In genomic region chr15:85692873-85693272, GRCh38 we compare ENCODE assay signal across 8 cellular contexts.
DNase-seq lines count a peak whose midpoint lies in the region; ATAC-seq and TF ChIP-seq lines count a peak whose summit lies in the region.

No MANE protein-coding gene starts in this region.

- peaks cover 40% of the 10 kb centered on the region for H3K36me3 Mint-ChIP-seq in activated T-helper 2 cell treated with anti-CD3 and anti-CD28 coated beads, Interferon-gamma antibody, Interleukin-2, Interleukin-4, amounts not matched to agents 10 μg/mL and 5 μg/mL and 100 μg/mL, durations not matched to agents 14 hours and 24 hours and 36 hours (ENCODE audit: low read depth)

- H3K27me3 Mint-ChIP-seq in activated T-helper 2 cell treated with anti-CD3 and anti-CD28 coated beads, Interferon-gamma antibody, Interleukin-2, Interleukin-4, amounts not matched to agents 10 μg/mL and 5 μg/mL and 100 μg/mL, durations not matched to agents 14 hours and 24 hours and 36 hours (ENCODE audit: low read depth), result no peaks in the 10 kb centered on the region

- peak overlapping the region; percentile 94 for H3K4me3 Mint-ChIP-seq in activated T-helper 2 cell treated with anti-CD3 and anti-CD28 coated beads, Interferon-gamma antibody, Interleukin-2, Interleukin-4, amounts not matched to agents 10 μg/mL and 5 μg/mL and 100 μg/mL, durations not matched to agents 14 hours and 24 hours and 36 hours (ENCODE audit: low read depth)

- H3K79me1 ChIP-seq in mesendoderm (ENCODE audit: low read length), result no peaks in the 10 kb centered on the region

- DNase-seq in stimulated activated CD4-positive, alpha-beta T cell treated with anti-CD3 and anti-CD28 coated beads, Interleukin-1b, Interleukin-23, amount 100 ng/mL, for 48 hours, result peak; percentile 32
- DNase-seq in stimulated activated CD4-positive, alpha-beta T cell treated with anti-CD3 and anti-CD28 coated beads, Interleukin-12 subunit alpha, Interleukin-12 subunit beta, amount 100 ng/mL, for 4 hours, result no peak
- no peak for DNase-seq in activated T-helper 2 cell treated with anti-CD3 and anti-CD28 coated beads, Interferon-gamma antibody, Interleukin-2, Interleukin-4, amounts not matched to agents 10 μg/mL and 5 μg/mL and 100 μg/mL, durations not matched to agents 14 hours and 24 hours and 36 hours (ENCODE audit: low spot score)
- no peak for DNase-seq in thoracic aorta (ENCODE audit: low spot score)
- DNase-seq in mesendoderm, result no peak
- DNase-seq in NCI-H446 treated with DMSO at 0.1 percent for 48 hours (lab: John Stamatoyannopoulos, UW), result no peak
- DNase-seq in NCI-H1694 (lab: John Stamatoyannopoulos, UW), result no peak

- H3K4me1 Mint-ChIP-seq in activated T-helper 2 cell treated with anti-CD3 and anti-CD28 coated beads, Interferon-gamma antibody, Interleukin-2, Interleukin-4, amounts not matched to agents 10 μg/mL and 5 μg/mL and 100 μg/mL, durations not matched to agents 14 hours and 24 hours and 36 hours (ENCODE audit: low read depth), result peaks cover 58% of the 10 kb centered on the region

- H2BK5ac ChIP-seq in mesendoderm (ENCODE audit: low read length), result no peak overlapping the region

- intact Hi-C loops in activated T-helper 2 cell treated with anti-CD3 and anti-CD28 coated beads, Interferon-gamma antibody, Interleukin-2, Interleukin-4, amounts not matched to agents 10 μg/mL and 5 μg/mL and 100 μg/mL, durations not matched to agents 14 hours and 24 hours and 36 hours (cut with micrococcal nuclease), result no loop called here

- no peak for TF ChIP-seq CTCF in thoracic aorta (IDR thresholded peaks at IDR 0.05)

- H3K27me3 ChIP-seq in thoracic aorta (replicated peaks; ENCODE audit: insufficient read depth), result no peaks in the 10 kb centered on the region
- H3K27me3 ChIP-seq in mesendoderm (ENCODE audit: insufficient read depth, low read length, poor library complexity), result no peaks in the 10 kb centered on the region

- no peak overlapping the region for H2BK120ac ChIP-seq in mesendoderm (ENCODE audit: low read depth, low read length)

- H3K4me2 ChIP-seq in mesendoderm (ENCODE audit: low read length), result no peak overlapping the region

- no peak overlapping the region for H3K4ac ChIP-seq in mesendoderm (ENCODE audit: low read depth, low read length)

- no peak overlapping the region for H2AK5ac ChIP-seq in mesendoderm (ENCODE audit: low read length)

- no peak overlapping the region for H3K23ac ChIP-seq in mesendoderm (ENCODE audit: low read length)

- no peak overlapping the region for H2BK15ac ChIP-seq in mesendoderm (replicated peaks; ENCODE audit: low read depth)

- H3K4me3 ChIP-seq in thoracic aorta, result peak overlapping the region; percentile 6
- H3K4me3 ChIP-seq in mesendoderm (ENCODE audit: low read length), result no peak overlapping the region

- no peak overlapping the region for H3K18ac ChIP-seq in mesendoderm (ENCODE audit: low read length)

- H4K5ac ChIP-seq in mesendoderm (ENCODE audit: low read length), result no peak overlapping the region

- H3K4me1 ChIP-seq in thoracic aorta (ENCODE audit: control insufficient read depth in 1 of 2, low read depth in 2 of 2) (peaks cover 20 to 48% of the 10 kb centered on the region in 2 donors), mesendoderm (ENCODE audit: control insufficient read depth, low read depth, low read length) (peaks cover 7% of the 10 kb centered on the region)

- H3K9ac ChIP-seq in mesendoderm (ENCODE audit: low read length), result no peak overlapping the region

- H3K9me3 Mint-ChIP-seq in activated T-helper 2 cell treated with anti-CD3 and anti-CD28 coated beads, Interferon-gamma antibody, Interleukin-2, Interleukin-4, amounts not matched to agents 10 μg/mL and 5 μg/mL and 100 μg/mL, durations not matched to agents 14 hours and 24 hours and 36 hours, result no peaks in the 10 kb centered on the region

- peaks cover 13% of the 10 kb centered on the region for H3K36me3 ChIP-seq in thoracic aorta
- no peaks in the 10 kb centered on the region for H3K36me3 ChIP-seq in mesendoderm (ENCODE audit: control insufficient read depth, insufficient read depth, low read length)

- WGBS in mesendoderm (ENCODE audit: extremely low coverage, insufficient coverage, low lambda C conversion rate), result no CpG with 5 or more reads among the region's 5 CpGs

- no peak overlapping the region for H3K56ac ChIP-seq in mesendoderm (ENCODE audit: low read length)

- H4K8ac ChIP-seq in mesendoderm (ENCODE audit: low read depth, low read length), result no peak overlapping the region

- H3K79me2 ChIP-seq in mesendoderm (ENCODE audit: control insufficient read depth, insufficient read depth, low read length), result no peaks in the 10 kb centered on the region

- peak overlapping the region; percentile 0 to 32 for H3K27ac ChIP-seq in thoracic aorta
- no peak overlapping the region for H3K27ac ChIP-seq in mesendoderm (ENCODE audit: low read depth, low read length)

- no peaks in the 10 kb centered on the region for H3K9me3 ChIP-seq in thoracic aorta

- H3K27ac Mint-ChIP-seq in activated T-helper 2 cell treated with anti-CD3 and anti-CD28 coated beads, Interferon-gamma antibody, Interleukin-2, Interleukin-4, amounts not matched to agents 10 μg/mL and 5 μg/mL and 100 μg/mL, durations not matched to agents 14 hours and 24 hours and 36 hours, result peak overlapping the region; percentile 90

- ATAC-seq in HG03175 (IDR thresholded peaks at IDR 0.05; ENCODE audit: unreplicated experiment) (peak; percentile 64), thoracic aorta (ENCODE audit: insufficient number of reproducible peaks, low FRiP score, low read depth) (no peak)
